ENCODE assay signal across 24 cellular contexts in the genomic region with DNA sequence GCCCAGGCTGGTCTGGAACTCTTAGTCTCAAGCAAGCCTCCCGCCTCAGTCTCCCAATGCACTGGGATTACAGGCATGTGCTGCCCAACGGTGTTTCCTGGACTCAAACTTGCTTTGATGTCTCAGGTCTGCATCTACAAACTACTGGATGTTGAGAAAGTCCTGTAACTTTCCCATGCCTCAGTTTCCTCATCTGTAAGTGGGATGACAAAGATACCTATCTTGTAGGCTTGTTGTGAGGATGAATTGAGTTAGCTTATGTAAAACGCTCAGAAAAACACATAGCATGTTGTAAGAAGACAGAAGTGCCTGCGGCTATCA.
DNase-seq lines count a peak whose midpoint lies in the region; ATAC-seq, FAIRE-seq and TF ChIP-seq lines count a peak whose summit lies in the region.
"Had no signal": no experiment of that assay in that cellular context is flagged by ENCODE, and none has a peak within 500 bp of the region (broad histone marks: within the 10 kb centered on the region; RNA-seq: fewer than 3 reads in every experiment).

No MANE protein-coding gene starts in this region.

- H3K9ac ChIP-seq in HCT116 (ENCODE audit: low read length) (peak overlapping the region; percentile 49; the same call in 1 of the 2 replicates), colonic mucosa (ENCODE audit: low read depth in 2 of 2, low read length in 2 of 2) (peak overlapping the region in 1 of 2 donors; percentile 48), mucosa of rectum (ENCODE audit: low read depth in 1 of 2, low read length in 2 of 2) (peak overlapping the region; percentile 24 to 36), GM23248 (no peak overlapping the region)
- H3K9ac ChIP-seq: SK-N-SH had no signal

- H3K36me3 ChIP-seq in HCT116 (ENCODE audit: control insufficient read depth in 1 of 2, insufficient read depth in 2 of 2, low read length in 2 of 2) (no peaks in the 10 kb centered on the region), colonic mucosa (no peaks in the 10 kb centered on the region), mucosa of rectum (ENCODE audit: control insufficient read depth in 2 of 2, insufficient read depth in 2 of 2, low read length in 2 of 2) (no peaks in the 10 kb centered on the region), GM23248 (ENCODE audit: low read depth) (no peaks in the 10 kb centered on the region)

- DNase-seq in A549 (ENCODE audit: low read depth in 1 of 2, low spot score in 1 of 2) = no peak
- no peak for DNase-seq in HCT116 (ENCODE audit: low read depth, low spot score)
- DNase-seq in colonic mucosa = no peak
- no peak for DNase-seq in HuH-7 (ENCODE audit: low spot score)
- no peak for DNase-seq in cardiac septum (ENCODE audit: low spot score)
- DNase-seq in NCI-H2081 treated with DMSO at 0.1 percent for 48 hours (lab: John Stamatoyannopoulos, UW) = no peak
- DNase-seq in GM23248 = no peak
- DNase-seq: CD8-positive, alpha-beta T cell; DMS153; DND-41; HFFc6; Kasumi-1; MV-4-11; NCI-H1105; NCI-H1436 treated with DMSO at 0.1 percent for 48 hours; NCI-H510A; NCI-H69; SIG-M5; SK-N-SH; SW 1271 had no signal

- H3K9me2 ChIP-seq in HCT116 (ENCODE audit: insufficient read depth) (no peaks in the 10 kb centered on the region), GM23248 (ENCODE audit: insufficient read depth) (no peaks in the 10 kb centered on the region)
- H3K9me2 ChIP-seq: SK-N-SH had no signal

- peak overlapping the region; percentile 64 for H3K4me3 ChIP-seq in A549
- H3K4me3 ChIP-seq in HCT116 (replicated peaks in 1 of 2; ENCODE audit: low read depth in 1 of 2, low read length in 2 of 2) = peak overlapping the region; percentile 39 to 54
- no peak overlapping the region for H3K4me3 ChIP-seq in colonic mucosa
- H3K4me3 ChIP-seq in mucosa of rectum (ENCODE audit: low read length in 2 of 2) = peak overlapping the region; percentile 19 to 57
- H3K4me3 ChIP-seq in GM23248 = no peak overlapping the region

- CTCF ChIA-PET in A549 (lab: Yijun Ruan, JAX) = interaction anchor here (0.7 kb wide), 1 partner anchor 63 kb away, joined by 4 read pairs; no protein-coding TSS in a partner anchor
- CTCF ChIA-PET in HCT116 (lab: Charles Lee) = no interaction called here

- WGBS in A549 (ENCODE audit: missing lambda C conversion rate) = 58% methylated on average over 4 of the region's 4 CpGs
- 72 to 78% methylated on average over 4 of the region's 4 CpGs for WGBS in GM23248 (ENCODE audit: low coverage in 1 of 2, low lambda C conversion rate in 2 of 2, missing lambda C conversion rate in 2 of 2), 2 experiments

- FAIRE-seq in A549 (lab: Jason Lieb, UNC) = no peak
- FAIRE-seq: GM12892, RCC 7860 had no signal

- RAD21 ChIA-PET in HCT116 (lab: Charles Lee; ENCODE audit: low non-redundant PET in 1 of 2, low total read pairs in 2 of 2, uncharacterized antibody in 2 of 2, unreplicated experiment in 2 of 2) = no interaction called here

- H3K9me3 ChIP-seq in A549 (no peaks in the 10 kb centered on the region), HCT116 (ENCODE audit: control insufficient read depth in 1 of 2, insufficient read depth in 1 of 2, low read depth in 1 of 2, low read length in 2 of 2) (no peaks in the 10 kb centered on the region), colonic mucosa (no peaks in the 10 kb centered on the region), mucosa of rectum (ENCODE audit: control insufficient read depth in 2 of 2, low read length in 2 of 2) (no peaks in the 10 kb centered on the region), GM23248 (ENCODE audit: low read depth) (no peaks in the 10 kb centered on the region)
- H3K9me3 ChIP-seq: SK-N-SH had no signal

- TF ChIP-seq POLR2A in A549 (IDR thresholded peaks at IDR 0.05; ENCODE audit: low read length) (no peak), HCT116 (IDR thresholded peaks at IDR 0.05; ENCODE audit: borderline replicate concordance, extremely low read depth, insufficient read depth, insufficient read length) (no peak)

- TF ChIP-seq EP300 in A549 (IDR thresholded peaks at IDR 0.05) = no peak

- ATAC-seq in A549 (no peak), HCT116 (no peak)
- ATAC-seq: CD8-positive, alpha-beta T cell had no signal

- H3K79me2 ChIP-seq in HCT116 (ENCODE audit: insufficient read depth, low read length) (no peaks in the 10 kb centered on the region), GM23248 (ENCODE audit: insufficient read depth) (no peaks in the 10 kb centered on the region)

- H2AFZ ChIP-seq in HCT116 (ENCODE audit: low read depth, low read length, poor library complexity, severe bottlenecking) = peak overlapping the region; percentile 82
- H2AFZ ChIP-seq in GM23248 = no peak overlapping the region

- POLR2A ChIA-PET in A549 (lab: Yijun Ruan, JAX) (no interaction called here), HCT116 (lab: Charles Lee) (no interaction called here)

- H3F3A ChIP-seq in GM23248 (ENCODE audit: insufficient read depth) = peaks cover 7% of the 10 kb centered on the region; the same call in 1 of the 2 replicates

- H3K27me3 ChIP-seq in HCT116 (ENCODE audit: insufficient read depth, low read length) (no peaks in the 10 kb centered on the region), colonic mucosa (no peaks in the 10 kb centered on the region), mucosa of rectum (ENCODE audit: control insufficient read depth in 2 of 2, insufficient read depth in 2 of 2, low read length in 2 of 2) (no peaks in the 10 kb centered on the region), GM23248 (replicated peaks; ENCODE audit: insufficient read depth) (no peaks in the 10 kb centered on the region)

- H3K4me2 ChIP-seq in A549 = peak overlapping the region; percentile 80
- peak overlapping the region; percentile 74 for H3K4me2 ChIP-seq in HCT116 (ENCODE audit: low read length)
- no peak overlapping the region for H3K4me2 ChIP-seq in GM23248 (ENCODE audit: unreplicated experiment)
- H3K4me2 ChIP-seq: SK-N-SH had no signal

- TSS peak; percentile 77 for BruUV-seq in HCT116 (replicated peaks; lab: Mats Ljungman, UMichigan)

- no peak for TF ChIP-seq CTCF in A549 (IDR thresholded peaks at IDR 0.05)
- TF ChIP-seq CTCF in HCT116 (IDR thresholded peaks at IDR 0.05 in 2 of 3, conservative IDR thresholded peaks at IDR 0.05 in 1 of 3; ENCODE audit: borderline replicate concordance in 1 of 3, insufficient read depth in 1 of 3, low read depth in 2 of 3, low read length in 2 of 3) = no peak
- no peak for TF ChIP-seq CTCF in colonic mucosa (IDR thresholded peaks at IDR 0.05)

- H3K4me1 ChIP-seq in A549 = peaks cover 7% of the 10 kb centered on the region; the same call in 1 of the 3 replicates
- H3K4me1 ChIP-seq in HCT116 (ENCODE audit: control insufficient read depth in 1 of 2, insufficient read depth in 2 of 2, low read length in 2 of 2) = peaks cover 0 to 24% of the 10 kb centered on the region in 2 experiments; a peak in 3 of 4 replicates
- H3K4me1 ChIP-seq in colonic mucosa = no peaks in the 10 kb centered on the region
- peaks cover 9 to 36% of the 10 kb centered on the region in 2 donors for H3K4me1 ChIP-seq in mucosa of rectum (ENCODE audit: control insufficient read depth in 2 of 2, insufficient read depth in 2 of 2, low read length in 2 of 2)
- H3K4me1 ChIP-seq in GM23248 (ENCODE audit: insufficient read depth) = peaks cover 11% of the 10 kb centered on the region

- TF ChIP-seq RAD21 in A549 (conservative IDR thresholded peaks at IDR 0.05 in 1 of 2, IDR thresholded peaks at IDR 0.05 in 1 of 2) (no peak), HCT116 (IDR thresholded peaks at IDR 0.05; ENCODE audit: low read depth) (no peak)

- in situ Hi-C loops in GM23248 (cut with MboI) = no loop called here

- H3K27ac ChIP-seq in A549 = peak overlapping the region; percentile 67 to 89
- peak overlapping the region; percentile 2; the same call in 1 of the 2 replicates for H3K27ac ChIP-seq in HCT116 (ENCODE audit: low read depth, low read length)
- H3K27ac ChIP-seq in colonic mucosa = peak overlapping the region; percentile 79
- H3K27ac ChIP-seq in mucosa of rectum (ENCODE audit: low read depth in 2 of 2, low read length in 2 of 2) = peak overlapping the region; percentile 83 to 89
- no peak overlapping the region for H3K27ac ChIP-seq in GM23248
- H3K27ac ChIP-seq: C4-2B had no signal

- no peaks in the 10 kb centered on the region for H4K20me1 ChIP-seq in HCT116 (ENCODE audit: insufficient read depth)
- no peaks in the 10 kb centered on the region for H4K20me1 ChIP-seq in GM23248 (ENCODE audit: insufficient read depth)

- intact Hi-C loops in HCT116 (cut with micrococcal nuclease) (no loop called here), colonic mucosa (cut with DNase I) (loop anchor here (10.0 kb wide), 1 partner anchor 219 kb away; no protein-coding TSS in a partner anchor), cardiac septum (cut with DNase I) (no loop called here)

TF ChIP-seq in A549, 52 proteins besides CTCF, POLR2A, EP300 and RAD21:
- TF ChIP-seq HOXB13 (CRISPR knock-in tag; IDR thresholded peaks at IDR 0.05; ENCODE audit: low read depth) (no peak), EHF (CRISPR knock-in tag; IDR thresholded peaks at IDR 0.05) (0 out of 2 replicates have a peak, but pooled peaks have one; percentile 36), ZNF302 (CRISPR knock-in tag; IDR thresholded peaks at IDR 0.05) (0 out of 2 replicates have a peak, but pooled peaks have one; percentile 28)

TF ChIP-seq in HCT116, 20 proteins besides CTCF, POLR2A, EP300 and RAD21 (continues in another document):
- no peak for TF ChIP-seq SRF (IDR thresholded peaks at IDR 0.05; ENCODE audit: low read depth)
- TF ChIP-seq FOSL1 (IDR thresholded peaks at IDR 0.05; ENCODE audit: low read depth) = no peak
- TF ChIP-seq EZH2 (IDR thresholded peaks at IDR 0.05) = no peak
- no peak for TF ChIP-seq EZH2phosphoT487 (IDR thresholded peaks at IDR 0.05; ENCODE audit: borderline replicate concordance)
- no peak for TF ChIP-seq JUND (IDR thresholded peaks at IDR 0.05)
- TF ChIP-seq SIN3A (IDR thresholded peaks at IDR 0.05; ENCODE audit: low read depth) = no peak
- no peak for TF ChIP-seq EGR1 (IDR thresholded peaks at IDR 0.05; ENCODE audit: low read depth)
- no peak for TF ChIP-seq POLR2AphosphoS5 (IDR thresholded peaks at IDR 0.05; ENCODE audit: low read depth, low read length)
- TF ChIP-seq, protein P1, sequence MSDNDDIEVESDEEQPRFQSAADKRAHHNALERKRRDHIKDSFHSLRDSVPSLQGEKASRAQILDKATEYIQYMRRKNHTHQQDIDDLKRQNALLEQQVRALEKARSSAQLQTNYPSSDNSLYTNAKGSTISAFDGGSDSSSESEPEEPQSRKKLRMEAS (IDR thresholded peaks at IDR 0.05) = no peak

Comparison
In these comparisons a context has a peak if more than half of its experiments do, and no peak if none do; other contexts are left out.
1. H3K4me3 ChIP-seq: peak in A549 (single experiment), HCT116 (2 of 2) and mucosa of rectum (2 of 2); none in colonic mucosa (single experiment) and GM23248 (single experiment).